ENCODE assay signal across 8 cellular contexts in the genomic region with DNA sequence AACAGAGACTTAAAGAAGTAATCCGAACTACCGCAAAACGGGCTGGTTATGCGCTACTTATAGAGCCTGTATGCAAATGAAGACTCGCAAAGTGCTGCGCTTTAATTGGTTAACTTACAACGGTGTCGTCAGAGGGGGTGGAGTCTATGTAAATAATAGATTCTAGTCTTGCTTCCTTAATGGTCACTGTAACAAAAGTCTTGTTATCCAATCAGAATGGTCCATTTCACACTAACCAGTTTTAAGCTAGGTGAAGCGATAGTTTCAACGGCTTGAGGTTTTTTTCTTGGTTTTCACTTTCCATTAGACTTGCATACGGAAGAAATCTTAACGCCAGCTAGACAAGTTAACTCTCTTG.
DNase-seq lines count a peak whose midpoint lies in the region; ATAC-seq, FAIRE-seq and TF ChIP-seq lines count a peak whose summit lies in the region.
"Not testable (repeated sequence)": the region's sequence is repeated elsewhere in the genome, so short reads cannot be mapped to it uniquely, and the experiment has no call there.

No MANE protein-coding gene starts in this region.

- H3K27me3 ChIP-seq in DND-41 (ENCODE audit: insufficient read depth, low read length, poor library complexity); foreskin keratinocyte; left lung; sigmoid colon; upper lobe of right lung: not testable (repeated sequence)

- DNase-seq in DND-41; LNCaP clone FGC (ENCODE audit: low read depth); activated T-cell treated with anti-CD3 and anti-CD28 coated beads, Interleukin-2, amount 50 U/mL, for 24 hours; foreskin keratinocyte; left lung; sigmoid colon; upper lobe of right lung: not testable (repeated sequence)

- not testable (repeated sequence) for H3K4me1 Mint-ChIP-seq in activated T-cell treated with anti-CD3 and anti-CD28 coated beads, Interleukin-2, amount 50 U/mL, for 24 hours (ENCODE audit: low read depth)

- intact Hi-C loops in left lung (cut with DNase I); sigmoid colon (cut with DNase I); upper lobe of right lung (cut with DNase I): not testable (repeated sequence)

- 3 to 9% methylated on average over 8 of the region's 12 CpGs for WGBS in sigmoid colon, 2 donors

- not testable (repeated sequence) for H3K27ac ChIP-seq in DND-41 (ENCODE audit: low read length); foreskin keratinocyte
- peak overlapping the region in 1 of 2 donors; percentile 53 for H3K27ac ChIP-seq in left lung
- H3K27ac ChIP-seq in sigmoid colon, result peak overlapping the region; percentile 64 to 76 (median 72)
- peak overlapping the region; percentile 71 for H3K27ac ChIP-seq in upper lobe of right lung

- not testable (repeated sequence) for H3K9me3 Mint-ChIP-seq in activated T-cell treated with anti-CD3 and anti-CD28 coated beads, Interleukin-2, amount 50 U/mL, for 24 hours

- H3K27ac Mint-ChIP-seq in activated T-cell treated with anti-CD3 and anti-CD28 coated beads, Interleukin-2, amount 50 U/mL, for 24 hours, result not testable (repeated sequence)

- H4K20me1 ChIP-seq in DND-41 (ENCODE audit: insufficient read depth, low read length), result not testable (repeated sequence)

- not testable (repeated sequence) for TF ChIP-seq EP300 in sigmoid colon (IDR thresholded peaks at IDR 0.05)

- not testable (repeated sequence) for H3K4me1 ChIP-seq in DND-41 (ENCODE audit: insufficient read depth, low read length); foreskin keratinocyte; left lung; sigmoid colon; upper lobe of right lung

- peak overlapping the region; percentile 33 for H3K4me3 Mint-ChIP-seq in activated T-cell treated with anti-CD3 and anti-CD28 coated beads, Interleukin-2, amount 50 U/mL, for 24 hours

- not testable (repeated sequence) for TF ChIP-seq CTCF in DND-41 (IDR thresholded peaks at IDR 0.05; ENCODE audit: borderline replicate concordance, extremely low read depth, low read length, poor library complexity, severe bottlenecking); LNCaP clone FGC (IDR thresholded peaks at IDR 0.05; ENCODE audit: control insufficient read depth, extremely low read depth, insufficient read depth); foreskin keratinocyte (conservative IDR thresholded peaks at IDR 0.05); left lung (IDR thresholded peaks at IDR 0.05); sigmoid colon (IDR thresholded peaks at IDR 0.05); upper lobe of right lung (IDR thresholded peaks at IDR 0.05)

- ATAC-seq in DND-41 (ENCODE audit: insufficient read depth, low read depth) (peak; percentile 62), foreskin keratinocyte (peak; percentile 90), left lung (peak; percentile 95), upper lobe of right lung (peak; percentile 95)

- not testable (repeated sequence) for H3K9ac ChIP-seq in DND-41 (ENCODE audit: low read depth, low read length)

- not testable (repeated sequence) for H3K79me2 ChIP-seq in DND-41 (ENCODE audit: insufficient read depth, low read length)

- not testable (repeated sequence) for H3K27me3 Mint-ChIP-seq in activated T-cell treated with anti-CD3 and anti-CD28 coated beads, Interleukin-2, amount 50 U/mL, for 24 hours

- not testable (repeated sequence) for TF ChIP-seq POLR2A in sigmoid colon (IDR thresholded peaks at IDR 0.05)

- H3K4me2 ChIP-seq in DND-41 (ENCODE audit: insufficient read depth, low read length), result not testable (repeated sequence)

- peak; percentile 51 for FAIRE-seq in colon (lab: Jason Lieb, UNC)

- not testable (repeated sequence) for H3K36me3 Mint-ChIP-seq in activated T-cell treated with anti-CD3 and anti-CD28 coated beads, Interleukin-2, amount 50 U/mL, for 24 hours (ENCODE audit: low read depth)

- H3K4me3 ChIP-seq in DND-41 (ENCODE audit: low read depth in 1 of 2, low read length in 2 of 2), result not testable (repeated sequence)
- peak overlapping the region; percentile 51 for H3K4me3 ChIP-seq in LNCaP clone FGC (ENCODE audit: low read depth, low read length)
- peak overlapping the region in 1 of 2 donors; percentile 16 for H3K4me3 ChIP-seq in left lung
- H3K4me3 ChIP-seq in sigmoid colon, result peak overlapping the region; percentile 29 to 51 (median 45)
- peak overlapping the region; percentile 48 for H3K4me3 ChIP-seq in upper lobe of right lung

- H3K36me3 ChIP-seq in DND-41 (ENCODE audit: insufficient read depth, low read length); left lung; sigmoid colon; upper lobe of right lung: not testable (repeated sequence)

- H2AFZ ChIP-seq in DND-41 (ENCODE audit: low read depth, low read length), result not testable (repeated sequence)

- H3K9me3 ChIP-seq in DND-41 (ENCODE audit: insufficient read depth, low read length, severe bottlenecking); left lung; sigmoid colon; upper lobe of right lung: not testable (repeated sequence)
